8 cellular contexts compared by ENCODE assay signal in the genomic region with DNA sequence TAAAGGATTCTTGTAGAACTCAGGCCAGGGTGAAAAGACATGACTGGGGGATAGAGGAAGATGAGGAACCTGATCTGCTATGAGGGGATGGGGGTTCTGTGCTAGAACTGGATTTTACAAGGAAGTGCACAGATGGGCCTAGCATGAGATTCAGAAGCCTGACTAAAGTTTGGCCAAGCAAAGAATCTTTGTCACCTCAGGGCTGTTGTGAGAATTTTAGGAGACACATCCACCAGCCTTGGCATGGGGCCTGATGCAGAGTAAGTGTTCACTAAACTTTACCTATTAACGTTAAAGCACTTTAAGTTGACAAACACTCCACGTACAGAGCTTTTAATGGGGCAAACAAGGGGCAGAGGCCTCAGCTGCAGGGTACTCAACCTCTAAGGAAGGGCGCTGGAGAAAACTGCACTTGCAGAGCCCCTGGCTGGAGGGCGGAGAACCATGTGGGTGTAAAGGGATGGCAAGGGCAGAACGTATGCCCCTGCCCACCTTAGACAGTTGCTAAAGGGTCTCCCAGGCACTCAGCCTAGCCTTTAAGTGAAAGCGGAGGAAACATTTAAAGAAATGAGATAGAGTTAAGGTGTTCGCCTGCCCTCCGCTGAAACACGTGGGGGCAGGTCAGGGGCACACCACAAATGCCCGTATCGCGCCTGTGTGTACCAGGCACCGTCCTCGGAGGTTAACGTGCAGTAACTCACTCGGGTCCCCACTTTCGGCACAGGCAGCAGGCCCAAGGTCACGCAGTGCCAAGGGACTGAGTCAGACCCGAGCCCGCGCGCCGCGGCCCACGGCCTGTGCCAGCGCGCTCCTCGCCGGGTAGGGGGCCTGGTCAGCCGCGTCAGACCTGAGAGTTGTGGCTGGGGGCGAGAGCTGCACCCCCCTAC. TPM values are rescaled to one million over a fixed set of nuclear protein-coding genes. Genes with fewer than 3 reads are reported as not detected.
DNase-seq lines count a peak whose midpoint lies in the region; ATAC-seq and TF ChIP-seq lines count a peak whose summit lies in the region.

No MANE protein-coding gene starts in this region.

- no peak for TF ChIP-seq CTCF in PC-3 (conservative IDR thresholded peaks at IDR 0.05; ENCODE audit: low read depth, low read length)

- TSS peak; percentile 67 for BruUV-seq in PC-3 (replicated peaks; lab: Mats Ljungman, UMichigan)

- peaks cover 32% of the 10 kb centered on the region for H4K20me1 ChIP-seq in PC-3 (ENCODE audit: low read length)

- no peaks in the 10 kb centered on the region for H3F3A ChIP-seq in PC-3 (ENCODE audit: low read length, unreplicated experiment)

- no peaks in the 10 kb centered on the region for H3K27me3 ChIP-seq in PC-3 (ENCODE audit: low read length)
- no peaks in the 10 kb centered on the region for H3K27me3 ChIP-seq in duodenal mucosa (ENCODE audit: control insufficient read depth in 1 of 2, insufficient read depth in 2 of 2, low read length in 2 of 2)
- H3K27me3 ChIP-seq in mononuclear cell (ENCODE audit: insufficient read depth, low read length), result no peaks in the 10 kb centered on the region

- CTCF ChIA-PET in PC-3 (lab: Charles Lee), result interaction anchor here (0.5 to 0.7 kb wide), 2 partner anchors 33 to 275 kb away, joined by 3 read pairs; no protein-coding TSS in a partner anchor

- H3K4me3 ChIP-seq in PC-3 (ENCODE audit: low read length) (peak overlapping the region; percentile 70), duodenal mucosa (ENCODE audit: low read depth in 1 of 2, low read length in 2 of 2) (peak overlapping the region; percentile 64 to 72), mononuclear cell (ENCODE audit: low read length) (peak overlapping the region; percentile 47)

- no peaks in the 10 kb centered on the region for H3K9me3 Mint-ChIP-seq in activated T-cell treated with anti-CD3 and anti-CD28 coated beads, Interleukin-2, amount 50 U/mL, for 4 hours

- intact Hi-C loops in PC-3 (cut with micrococcal nuclease), result loop anchor here (2.0 to 5.0 kb wide), 2 partner anchors 125 to 148 kb away; no protein-coding TSS in a partner anchor

- peak overlapping the region; percentile 96 for H2AFZ ChIP-seq in PC-3 (ENCODE audit: low read length)

- POLR2A ChIA-PET in PC-3 (lab: Charles Lee; ENCODE audit: unreplicated experiment), result interaction anchor here (0.6 to 1.0 kb wide), 2 partner anchors 13 to 140 kb away, joined by 3 to 12 read pairs; no protein-coding TSS in a partner anchor

- no peak overlapping the region for H3K27ac ChIP-seq in PC-3 (ENCODE audit: low read length)
- H3K27ac ChIP-seq in duodenal mucosa (ENCODE audit: low read depth, low read length), result peak overlapping the region; percentile 71

- peaks cover 34% of the 10 kb centered on the region for H3K79me2 ChIP-seq in PC-3 (ENCODE audit: low read length)

- H3K4me3 Mint-ChIP-seq in activated T-cell treated with anti-CD3 and anti-CD28 coated beads, Interleukin-2, amount 50 U/mL, for 4 hours, result peak overlapping the region; percentile 82

- DNase-seq in activated T-cell treated with anti-CD3 and anti-CD28 coated beads, Interleukin-2, amount 50 U/mL, for 4 hours, result peak; percentile 15
- no peak for DNase-seq in activated T-cell treated with anti-CD3 and anti-CD28 coated beads, Interleukin-2, amount 50 U/mL, for 48 hours
- peak; percentile 27 for DNase-seq in PC-3
- no peak for DNase-seq in NK-92 treated with Interleukin-12 subunit alpha and Interleukin-12 subunit beta, amount 100 ng/mL, for 24 hours (lab: John Stamatoyannopoulos, UW)
- no peak for DNase-seq in KG1 (lab: John Stamatoyannopoulos, UW)

- H3K9ac ChIP-seq in PC-3 (ENCODE audit: low read length) (peak overlapping the region; percentile 62), duodenal mucosa (ENCODE audit: low read depth in 1 of 2, low read length in 2 of 2) (peak overlapping the region; percentile 74 to 80)

- no peaks in the 10 kb centered on the region for H3K9me2 ChIP-seq in PC-3 (replicated peaks; ENCODE audit: low read length)

- H3K4me1 Mint-ChIP-seq in activated T-cell treated with anti-CD3 and anti-CD28 coated beads, Interleukin-2, amount 50 U/mL, for 4 hours (ENCODE audit: low read depth), result peaks cover 40% of the 10 kb centered on the region

- peak; percentile 9 to 12 for ATAC-seq in activated T-cell treated with anti-CD3 and anti-CD28 coated beads, Interleukin-2, amount 50 U/mL, for 4 hours
- peak; percentile 43 for ATAC-seq in PC-3
- no peak for ATAC-seq in HG02981 (IDR thresholded peaks at IDR 0.05; ENCODE audit: unreplicated experiment)

- peak overlapping the region; percentile 90 for H3K4me2 ChIP-seq in PC-3 (ENCODE audit: low read length)

- H3K4me1 ChIP-seq in PC-3 (ENCODE audit: insufficient read depth, low read length) (peaks cover 33% of the 10 kb centered on the region), duodenal mucosa (ENCODE audit: control insufficient read depth in 1 of 2, insufficient read depth in 2 of 2, low read length in 2 of 2) (peaks cover 18 to 31% of the 10 kb centered on the region in 2 donors), mononuclear cell (ENCODE audit: insufficient read depth, low read length) (peaks cover 34% of the 10 kb centered on the region)

- peaks cover 18% of the 10 kb centered on the region for H3K36me3 Mint-ChIP-seq in activated T-cell treated with anti-CD3 and anti-CD28 coated beads, Interleukin-2, amount 50 U/mL, for 4 hours (ENCODE audit: insufficient read depth)

- H3K9me3 ChIP-seq in PC-3 (ENCODE audit: low read length) (no peaks in the 10 kb centered on the region), duodenal mucosa (ENCODE audit: control insufficient read depth in 1 of 2, low read length in 2 of 2) (no peaks in the 10 kb centered on the region), mononuclear cell (ENCODE audit: low read depth, low read length) (no peaks in the 10 kb centered on the region)

- H3K27me3 Mint-ChIP-seq in activated T-cell treated with anti-CD3 and anti-CD28 coated beads, Interleukin-2, amount 50 U/mL, for 4 hours (ENCODE audit: low read depth), result no peaks in the 10 kb centered on the region

- peaks cover 8% of the 10 kb centered on the region; the same call in 1 of the 2 replicates for H3K36me3 ChIP-seq in PC-3 (ENCODE audit: low read depth, low read length)
- H3K36me3 ChIP-seq in duodenal mucosa (ENCODE audit: control insufficient read depth in 1 of 2, insufficient read depth in 2 of 2, low read length in 2 of 2), result no peaks in the 10 kb centered on the region

RNA-seq across cellular contexts. Expression of gene MRPS6, which starts 1.0 kb away (rescaled TPM):
- total RNA-seq in activated T-cell treated with anti-CD3 and anti-CD28 coated beads, Interleukin-2, amount 50 U/mL, for 4 hours, result 10 to 100 TPM; 89.8 to 98.8 (median 98.6) TPM
- total RNA-seq in PC-3 (2014; rRNA removed) (32.8 and 35.0 TPM in 2 replicates), mononuclear cell (5.4 TPM)

RNA-seq across cellular contexts. Expression of gene SLC5A3, which starts 1.0 kb away (rescaled TPM):
- 10 to 100 TPM; 10.1 to 12.4 (median 11.6) TPM for total RNA-seq in activated T-cell treated with anti-CD3 and anti-CD28 coated beads, Interleukin-2, amount 50 U/mL, for 4 hours
- total RNA-seq in PC-3 (2014; rRNA removed) (13.4 and 13.8 TPM in 2 replicates), mononuclear cell (16.6 TPM)

Comparison
In these comparisons a context has a peak if more than half of its experiments do, and no peak if none do; other contexts are left out.
1. DNase-seq: peak in activated T-cell treated with anti-CD3 and anti-CD28 coated beads, Interleukin-2, amount 50 U/mL, for 4 hours (single experiment) and PC-3 (single experiment); none in activated T-cell treated with anti-CD3 and anti-CD28 coated beads, Interleukin-2, amount 50 U/mL, for 48 hours (0 of 2), NK-92 treated with Interleukin-12 subunit alpha and Interleukin-12 subunit beta, amount 100 ng/mL, for 24 hours (single experiment) and KG1 (single experiment).
2. Peak in every context shown above with its lines, with median percentiles within 50 percentile points of each other: H3K4me3 ChIP-seq.